Comparison of ENCODE assay signal across 9 cellular contexts in the genomic region with DNA sequence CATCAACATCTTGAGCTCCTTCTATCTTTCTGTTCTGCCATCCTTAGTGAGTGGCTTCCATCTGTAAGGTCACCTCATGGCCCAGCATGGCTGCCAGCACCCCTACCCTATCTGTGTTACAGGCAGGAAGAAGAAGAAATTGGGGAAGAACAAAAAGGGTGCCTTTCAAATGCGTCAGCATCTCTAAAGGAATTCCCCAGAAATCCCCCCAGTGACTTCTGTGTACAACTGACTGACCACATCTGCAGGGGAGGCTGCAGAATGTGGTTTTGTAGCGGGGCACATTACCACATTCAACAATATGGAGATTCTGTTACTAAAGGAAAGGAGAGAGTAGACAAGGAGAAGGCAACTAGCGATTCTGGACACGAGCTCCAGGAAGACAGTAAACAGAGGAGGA. TPM values are rescaled to one million over a fixed set of nuclear protein-coding genes. Genes with fewer than 3 reads are reported as not detected.
DNase-seq lines count a peak whose midpoint lies in the region; ATAC-seq and FAIRE-seq lines count a peak whose summit lies in the region.
"Had no signal": no experiment of that assay in that cellular context is flagged by ENCODE, and none has a peak within 500 bp of the region (broad histone marks: within the 10 kb centered on the region; RNA-seq: fewer than 3 reads in every experiment).

No MANE protein-coding gene starts in this region.

- ATAC-seq in HG02610 (IDR thresholded peaks at IDR 0.05; ENCODE audit: unreplicated experiment) (peak; percentile 49), GM21576 (IDR thresholded peaks at IDR 0.05; ENCODE audit: unreplicated experiment) (no peak), GM19324 (IDR thresholded peaks at IDR 0.05; ENCODE audit: low FRiP score, unreplicated experiment) (no peak)

- no peaks in the 10 kb centered on the region for H3K27me3 ChIP-seq in SJSA1 (replicated peaks)

- peak; percentile 78 for FAIRE-seq in GM18507 (lab: Jason Lieb, UNC)

- H3K4me3 ChIP-seq in SJSA1, result no peak overlapping the region

- H3K36me3 ChIP-seq in SJSA1, result no peaks in the 10 kb centered on the region

- DNase-seq in GM18507 (ENCODE audit: extremely low spot score, insufficient read length, low read depth) (no peak), SJSA1 (ENCODE audit: low read depth in 1 of 2, low spot score in 2 of 2) (peak; percentile 53 to 65), kidney tubule cell (ENCODE audit: low spot score) (peak; percentile 57), NCI-H1417 treated with DMSO at 0.1 percent for 48 hours (lab: John Stamatoyannopoulos, UW) (no peak)
- DNase-seq in activated CD4-positive, alpha-beta T cell treated with anti-CD3 and anti-CD28 coated beads, Interleukin-2, amount 50 U/mL, for 4 hours, result no peak
- DNase-seq: NCI-H2171 had no signal

- H3K4me1 ChIP-seq in SJSA1 (replicated peaks), result peaks cover 21% of the 10 kb centered on the region

- H3K9me3 ChIP-seq in SJSA1 (replicated peaks), result no peaks in the 10 kb centered on the region

- peak overlapping the region; percentile 53 for H3K27ac ChIP-seq in SJSA1

RNA-seq across cellular contexts. Expression of gene ALG2, which starts 40.1 kb away (rescaled TPM):
- 37.5 and 42.0 TPM in 2 replicates for total RNA-seq in SJSA1 (2014; rRNA removed; shearing (Covaris generic))

RNA-seq across cellular contexts. Expression of gene SEC61B, which starts 40.5 kb away (rescaled TPM):
- total RNA-seq in SJSA1 (2014; rRNA removed; shearing (Covaris generic)), result 114 and 164 TPM in 2 replicates

Comparison
In these comparisons a context has a peak if more than half of its experiments do, and no peak if none do; other contexts are left out.
1. DNase-seq: peak in SJSA1 (2 of 2) and kidney tubule cell (single experiment); none in GM18507 (single experiment), NCI-H1417 treated with DMSO at 0.1 percent for 48 hours (single experiment) and activated CD4-positive, alpha-beta T cell treated with anti-CD3 and anti-CD28 coated beads, Interleukin-2, amount 50 U/mL, for 4 hours (0 of 2).